In the genomic region with DNA sequence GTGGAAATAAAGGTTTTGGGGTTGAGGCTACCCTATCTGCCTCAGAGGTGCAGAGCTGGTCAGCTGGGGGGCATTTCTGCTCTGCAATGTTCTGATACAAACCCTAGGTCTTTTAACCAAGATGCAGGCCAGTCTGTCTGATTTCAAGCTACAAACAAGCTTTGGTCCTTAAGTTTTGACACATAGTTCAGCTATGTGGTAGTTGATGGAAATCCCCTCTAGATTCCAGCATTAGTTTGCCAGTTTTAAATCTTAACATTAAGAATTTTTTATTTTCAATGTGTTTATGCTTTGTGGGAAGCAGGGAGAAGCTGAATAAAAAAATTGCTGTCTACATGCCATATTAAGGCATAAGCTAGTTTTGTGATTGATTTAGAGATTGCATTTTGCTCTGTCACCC, we compare ENCODE assay signal across 24 cellular contexts.
"Had no signal": no experiment of that assay in that cellular context is flagged by ENCODE, and none has a peak within 500 bp of the region (broad histone marks: within the 10 kb centered on the region; RNA-seq: fewer than 3 reads in every experiment).

No MANE protein-coding gene starts in this region.

- H3K4me3 ChIP-seq: cardiac muscle cell had no signal

- H3K36me3 Mint-ChIP-seq: WTC11 had no signal

- H3K9me3 Mint-ChIP-seq: activated naive CD4-positive, alpha-beta T cell treated with anti-CD3 and anti-CD28 coated beads, Interleukin-2, amount 50 U/mL, for 24 hours; activated T-cell treated with anti-CD3 and anti-CD28 coated beads, Interleukin-2, amount 50 U/mL, for 24 hours; activated T-helper 1 cell treated with anti-CD3 and anti-CD28 coated beads, Interleukin-12 subunit alpha, Interleukin-12 subunit beta, Interleukin-2, Interleukin-4 antibody, amounts not matched to agents 30 ng/mL and 10 ng/mL and 1 ng/mL, durations not matched to agents 14 hours and 24 hours and 36 hours; T-helper 1 cell treated with Interleukin-12 subunit alpha and Interleukin-12 subunit beta and Interleukin-4 antibody, amounts not matched to agents 30 μg/mL and 1 μg/mL, for 36 hours had no signal

- H3K27ac ChIP-seq: brain microvascular endothelial cell, cardiac muscle cell had no signal

- H3K27ac Mint-ChIP-seq: activated CD8-positive, alpha-beta T cell treated with anti-CD3 and anti-CD28 coated beads, Interleukin-2, amount 10 ng/mL, durations not matched to agents 7 days and 5 days; activated naive CD4-positive, alpha-beta T cell treated with anti-CD3 and anti-CD28 coated beads, Interleukin-2, amount 50 U/mL, for 24 hours; activated T-cell treated with anti-CD3 and anti-CD28 coated beads, Interleukin-2, amount 50 U/mL, for 24 hours; activated T-helper 1 cell treated with anti-CD3 and anti-CD28 coated beads, Interleukin-12 subunit alpha, Interleukin-12 subunit beta, Interleukin-2, Interleukin-4 antibody, amounts not matched to agents 30 ng/mL and 10 ng/mL and 1 ng/mL, durations not matched to agents 14 hours and 24 hours and 36 hours; T-helper 1 cell treated with Interleukin-12 subunit alpha and Interleukin-12 subunit beta and Interleukin-4 antibody, amounts not matched to agents 30 μg/mL and 1 μg/mL, for 36 hours; WTC11 had no signal

- DNase-seq: activated CD4-positive, alpha-beta T cell treated with anti-CD3 and anti-CD28 coated beads for 48 hours; activated CD4-positive, alpha-beta T cell treated with anti-CD3 and anti-CD28 coated beads, Interleukin-2, amount 50 U/mL, for 4 hours; activated CD4-positive, CD25-positive, alpha-beta regulatory T cell treated with anti-CD3 and anti-CD28 coated beads, Interleukin-2, amount 50 U/mL, for 72 hours; activated CD8-positive, alpha-beta memory T cell treated with anti-CD3 and anti-CD28 coated beads, Interleukin-2, amount 50 U/mL, for 48 hours; activated CD8-positive, alpha-beta T cell treated with anti-CD3 and anti-CD28 coated beads, Interleukin-2, amount 10 ng/mL, durations not matched to agents 7 days and 5 days; activated effector memory CD4-positive, alpha-beta T cell treated with Interleukin-2 at 50 U/mL for 16 hours; activated naive CD4-positive, alpha-beta T cell; activated T-cell treated with anti-CD3 and anti-CD28 coated beads, Interleukin-2, amount 50 U/mL, for 24 hours; amniotic stem cell; brain microvascular endothelial cell; Kasumi-1; NCI-H1105 treated with DMSO at 0.1 percent for 48 hours; NCI-H1436 treated with DMSO at 0.1 percent for 48 hours; NCI-H187; NCI-H2081; NCI-H510A treated with DMSO at 0.1 percent for 48 hours; NCI-H69; NK-92 treated with Interleukin-12 subunit alpha and Interleukin-12 subunit beta, amount 100 ng/mL, for 24 hours; SHP77 treated with DMSO at 0.1 percent for 48 hours had no signal

- H3K27me3 ChIP-seq: brain microvascular endothelial cell, cardiac muscle cell had no signal

- H3K4me3 Mint-ChIP-seq: activated CD8-positive, alpha-beta T cell treated with anti-CD3 and anti-CD28 coated beads, Interleukin-2, amount 10 ng/mL, durations not matched to agents 7 days and 5 days; activated naive CD4-positive, alpha-beta T cell treated with anti-CD3 and anti-CD28 coated beads, Interleukin-2, amount 50 U/mL, for 24 hours; activated T-cell treated with anti-CD3 and anti-CD28 coated beads, Interleukin-2, amount 50 U/mL, for 24 hours; activated T-helper 1 cell treated with anti-CD3 and anti-CD28 coated beads, Interleukin-12 subunit alpha, Interleukin-12 subunit beta, Interleukin-2, Interleukin-4 antibody, amounts not matched to agents 30 ng/mL and 10 ng/mL and 1 ng/mL, durations not matched to agents 14 hours and 24 hours and 36 hours; T-helper 1 cell treated with Interleukin-12 subunit alpha and Interleukin-12 subunit beta and Interleukin-4 antibody, amounts not matched to agents 30 μg/mL and 1 μg/mL, for 36 hours; WTC11 had no signal

- ATAC-seq: activated CD8-positive, alpha-beta T cell treated with anti-CD3 and anti-CD28 coated beads, Interleukin-2, amount 10 ng/mL, durations not matched to agents 7 days and 5 days; WTC11 had no signal

- H3K4me1 Mint-ChIP-seq: activated naive CD4-positive, alpha-beta T cell treated with anti-CD3 and anti-CD28 coated beads, Interleukin-2, amount 50 U/mL, for 24 hours had no signal

- H3K27me3 Mint-ChIP-seq: activated naive CD4-positive, alpha-beta T cell treated with anti-CD3 and anti-CD28 coated beads, Interleukin-2, amount 50 U/mL, for 24 hours; activated T-cell treated with anti-CD3 and anti-CD28 coated beads, Interleukin-2, amount 50 U/mL, for 24 hours had no signal
